Comparison of ENCODE assay signal across 8 cellular contexts in the genomic region with DNA sequence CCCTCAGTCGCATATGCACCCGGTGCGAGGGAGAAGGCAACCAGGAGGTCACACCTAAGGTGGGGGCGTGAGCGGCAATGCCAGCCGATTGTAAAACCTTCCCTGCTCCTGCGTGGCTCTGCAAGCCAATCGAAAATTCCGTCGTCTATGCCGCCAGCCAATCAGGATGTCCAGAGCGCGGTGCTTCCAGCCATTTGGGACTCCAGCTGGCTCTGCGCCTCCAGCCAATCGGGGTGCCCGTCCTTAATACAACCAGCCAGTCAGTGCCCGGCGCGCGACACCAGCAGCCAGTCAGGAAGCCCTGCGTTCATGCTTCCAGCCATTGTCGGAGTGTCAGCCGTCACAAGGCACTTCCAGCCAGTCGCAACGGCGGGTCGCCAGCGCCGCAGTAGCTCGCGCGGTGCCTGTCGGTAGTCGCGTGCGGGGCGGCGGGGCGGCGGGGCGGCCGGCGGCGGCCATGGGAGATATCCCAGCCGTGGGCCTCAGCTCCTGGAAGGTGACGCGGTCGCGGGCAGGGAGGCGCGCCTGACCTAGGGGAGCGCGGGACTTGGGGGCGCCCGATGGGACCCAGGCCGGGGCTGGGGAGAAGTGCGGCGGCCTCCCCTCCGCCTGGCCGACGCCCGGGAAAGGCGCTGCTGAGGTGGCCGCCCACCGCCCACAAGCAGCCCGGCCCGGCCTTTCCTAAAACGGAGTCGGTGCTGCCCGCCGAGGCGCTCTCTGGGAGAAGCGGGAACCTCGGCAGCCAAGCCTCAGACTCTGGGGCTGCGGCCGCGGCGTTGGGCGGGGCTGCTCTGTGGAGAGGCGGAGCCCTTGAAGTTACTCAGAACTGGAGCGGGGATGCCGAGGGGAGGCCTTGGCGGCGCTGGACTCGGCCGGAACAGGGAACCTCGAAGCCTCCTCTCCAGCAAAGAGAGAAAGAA. TPM values are rescaled to one million over a fixed set of nuclear protein-coding genes. Genes with fewer than 3 reads are reported as not detected.
DNase-seq lines count a peak whose midpoint lies in the region; ATAC-seq and TF ChIP-seq lines count a peak whose summit lies in the region.

A gene (plus strand): TSS at position 340 of the 920 bp plus-strand sequence. CDS start 118 bp downstream, at position 458.

- peaks cover 70% of the 10 kb centered on the region for H3K27me3 Mint-ChIP-seq in CD4-positive, CD25-positive, alpha-beta regulatory T cell
- peaks cover 48 to 60% of the 10 kb centered on the region in 2 donors for H3K27me3 Mint-ChIP-seq in natural killer cell (ENCODE audit: low read depth in 2 of 2)
- peaks cover 98% of the 10 kb centered on the region for H3K27me3 Mint-ChIP-seq in stimulated activated memory B cell treated with anti-CD40 and anti-IgM and Interleukin-4, amounts not matched to agents 10 μg/mL and 1 μg/mL and 100 μg/mL, for 72 hours

- peak within 1 kb of the TSS in 1 of 3 donors; percentile 72 for H3K27ac Mint-ChIP-seq in CD4-positive, CD25-positive, alpha-beta regulatory T cell
- peak within 1 kb of the TSS in 1 of 2 donors; percentile 41 for H3K27ac Mint-ChIP-seq in natural killer cell
- no peak within 1 kb of the TSS for H3K27ac Mint-ChIP-seq in stimulated activated memory B cell treated with anti-CD40 and anti-IgM and Interleukin-4, amounts not matched to agents 10 μg/mL and 1 μg/mL and 100 μg/mL, for 72 hours

- no peaks in the 10 kb centered on the region for H3K9me3 ChIP-seq in CD4-positive, CD25-positive, alpha-beta regulatory T cell (ENCODE audit: control insufficient read depth in 2 of 2, low read length in 2 of 2)

- H3K36me3 ChIP-seq in CD4-positive, CD25-positive, alpha-beta regulatory T cell (ENCODE audit: control insufficient read depth, insufficient read depth, low read length): no peaks in the 10 kb centered on the region

- H3K4me3 ChIP-seq in CD4-positive, CD25-positive, alpha-beta regulatory T cell (ENCODE audit: low read depth, low read length): no peak within 1 kb of the TSS

- H3K27me3 ChIP-seq in CD4-positive, CD25-positive, alpha-beta regulatory T cell (ENCODE audit: control insufficient read depth, insufficient read depth, low read length): peaks cover 34% of the 10 kb centered on the region

- peak within 1 kb of the TSS; percentile 35 to 78 (median 72) for H3K4me3 Mint-ChIP-seq in CD4-positive, CD25-positive, alpha-beta regulatory T cell
- H3K4me3 Mint-ChIP-seq in natural killer cell: peak within 1 kb of the TSS; percentile 75
- H3K4me3 Mint-ChIP-seq in stimulated activated memory B cell treated with anti-CD40 and anti-IgM and Interleukin-4, amounts not matched to agents 10 μg/mL and 1 μg/mL and 100 μg/mL, for 72 hours: peak within 1 kb of the TSS; percentile 38

- TF ChIP-seq CTCF in natural killer cell (IDR thresholded peaks at IDR 0.05): no peak

- peak within 1 kb of the TSS; percentile 44 for H3K27ac ChIP-seq in CD4-positive, CD25-positive, alpha-beta regulatory T cell (ENCODE audit: insufficient read depth, low read length, poor library complexity, severe bottlenecking)

- H3K9me3 Mint-ChIP-seq in CD4-positive, CD25-positive, alpha-beta regulatory T cell: peaks cover 0 to 2% (median 0%) of the 10 kb centered on the region in 7 donors
- H3K9me3 Mint-ChIP-seq in natural killer cell: no peaks in the 10 kb centered on the region
- H3K9me3 Mint-ChIP-seq in stimulated activated memory B cell treated with anti-CD40 and anti-IgM and Interleukin-4, amounts not matched to agents 10 μg/mL and 1 μg/mL and 100 μg/mL, for 72 hours: no peaks in the 10 kb centered on the region

- DNase-seq in CD4-positive, CD25-positive, alpha-beta regulatory T cell: peak; percentile 63 to 82 (median 76)
- DNase-seq in SHP77 treated with DMSO at 0.1 percent for 48 hours (lab: John Stamatoyannopoulos, UW) (peak; percentile 65), fibroblast of the conjunctiva (ENCODE audit: low read depth) (peak; percentile 74), natural killer cell (peak; percentile 51), NCI-H2081 treated with DMSO at 0.1 percent for 48 hours (lab: John Stamatoyannopoulos, UW) (no peak)
- DNase-seq in activated naive CD4-positive, alpha-beta T cell treated with Interleukin-2 at 50 U/mL for 16 hours: peak; percentile 77

- peaks cover 0 to 13% (median 6%) of the 10 kb centered on the region in 4 donors for H3K4me1 Mint-ChIP-seq in CD4-positive, CD25-positive, alpha-beta regulatory T cell
- peaks cover 0 to 14% of the 10 kb centered on the region in 2 donors for H3K4me1 Mint-ChIP-seq in natural killer cell
- no peaks in the 10 kb centered on the region for H3K4me1 Mint-ChIP-seq in stimulated activated memory B cell treated with anti-CD40 and anti-IgM and Interleukin-4, amounts not matched to agents 10 μg/mL and 1 μg/mL and 100 μg/mL, for 72 hours

- ATAC-seq in CD4-positive, CD25-positive, alpha-beta regulatory T cell (ENCODE audit: low read depth in 2 of 2): peak; percentile 84 to 90
- ATAC-seq in HG02885 (IDR thresholded peaks at IDR 0.05; ENCODE audit: poor library complexity, unreplicated experiment) (peak; percentile 92), natural killer cell (peak; percentile 86 to 91 (median 90))
- ATAC-seq in stimulated activated memory B cell treated with anti-CD40 and anti-IgM and Interleukin-4, amounts not matched to agents 10 μg/mL and 1 μg/mL and 100 μg/mL, for 72 hours: peak; percentile 63

- intact Hi-C loops in natural killer cell (cut with micrococcal nuclease): no loop called here

- peaks cover 5% of the 10 kb centered on the region for H3K4me1 ChIP-seq in CD4-positive, CD25-positive, alpha-beta regulatory T cell (ENCODE audit: control insufficient read depth, insufficient read depth, low read length, poor library complexity, severe bottlenecking)

- H3K36me3 Mint-ChIP-seq in CD4-positive, CD25-positive, alpha-beta regulatory T cell: peaks cover 6% of the 10 kb centered on the region
- H3K36me3 Mint-ChIP-seq in natural killer cell: no peaks in the 10 kb centered on the region
- H3K36me3 Mint-ChIP-seq in stimulated activated memory B cell treated with anti-CD40 and anti-IgM and Interleukin-4, amounts not matched to agents 10 μg/mL and 1 μg/mL and 100 μg/mL, for 72 hours: no peaks in the 10 kb centered on the region

RNA-seq across cellular contexts. Expression of the gene that starts here (rescaled TPM):
- 4.5 TPM for total RNA-seq in CD4-positive, CD25-positive, alpha-beta regulatory T cell
- 1 to 10 TPM in 1 of 4 donors, under 1 TPM in 2, not detected in 1; 0.26 to 1.1 (median 0.46) TPM for polyA plus RNA-seq in CD4-positive, CD25-positive, alpha-beta regulatory T cell
- 1 to 10 TPM in 2 of 3 donors, under 1 TPM in 1; 0.56 to 4.0 (median 3.7) TPM for total RNA-seq in natural killer cell
